Comparison of ENCODE assay signal across 8 cellular contexts in genomic region chr15:93974804-93975481, GRCh38.
DNase-seq lines count a peak whose midpoint lies in the region; ATAC-seq and TF ChIP-seq lines count a peak whose summit lies in the region.

No MANE protein-coding gene starts in this region.

- no peak overlapping the region for H3K27ac Mint-ChIP-seq in chondrocyte (ENCODE audit: unreplicated experiment)

- TF ChIP-seq CTCF in chondrocyte (IDR thresholded peaks at IDR 0.05): peak; percentile 83

- H3K9ac ChIP-seq in neuronal stem cell (ENCODE audit: low read depth, low read length, poor library complexity): no peak overlapping the region

- no peak overlapping the region for H2AK5ac ChIP-seq in neuronal stem cell (ENCODE audit: low read depth, low read length)

- H3K36me3 ChIP-seq in neuronal stem cell (replicated peaks in 1 of 2; ENCODE audit: control insufficient read depth in 2 of 2, insufficient read depth in 2 of 2, low read length in 2 of 2): no peaks in the 10 kb centered on the region

- H3K79me1 ChIP-seq in neuronal stem cell (ENCODE audit: low read depth, low read length): no peaks in the 10 kb centered on the region

- H3K4me2 ChIP-seq in neuronal stem cell (ENCODE audit: insufficient read depth, low read length, poor library complexity, severe bottlenecking): no peak overlapping the region

- H3K9me3 ChIP-seq in neuronal stem cell (replicated peaks in 1 of 2; ENCODE audit: control insufficient read depth in 2 of 2, insufficient read depth in 1 of 2, low read depth in 1 of 2, low read length in 2 of 2): peaks cover 0 to 2% of the 10 kb centered on the region in 2 donors

- H2BK5ac ChIP-seq in neuronal stem cell (ENCODE audit: low read length): no peak overlapping the region

- no peak overlapping the region for H3K4me3 ChIP-seq in neuronal stem cell (ENCODE audit: low read length in 2 of 2)

- no peak overlapping the region for H4K8ac ChIP-seq in neuronal stem cell (ENCODE audit: low read depth, low read length)

- DNase-seq in DMS53 treated with DMSO at 0.1 percent for 48 hours (lab: John Stamatoyannopoulos, UW; ENCODE audit: unreplicated experiment): peak; percentile 54
- DNase-seq in NCI-H2081 (lab: John Stamatoyannopoulos, UW): peak; percentile 46 to 64
- DNase-seq in chondrocyte (ENCODE audit: low spot score): no peak
- DNase-seq in neuronal stem cell (ENCODE audit: low spot score): peak; percentile 36
- no peak for DNase-seq in NCI-H1436 treated with DMSO at 0.1 percent for 48 hours (lab: John Stamatoyannopoulos, UW)

- peaks cover 8% of the 10 kb centered on the region for H3K27me3 Mint-ChIP-seq in chondrocyte (ENCODE audit: low read depth)

- H3K18ac ChIP-seq in neuronal stem cell (ENCODE audit: low read length): no peak overlapping the region

- no peaks in the 10 kb centered on the region for H3K27me3 ChIP-seq in neuronal stem cell (ENCODE audit: control insufficient read depth in 3 of 3, insufficient read depth in 3 of 3, low read depth in 1 of 3, low read length in 3 of 3)

- no peaks in the 10 kb centered on the region for H3K9me3 Mint-ChIP-seq in chondrocyte (ENCODE audit: low read depth)

- H3K23ac ChIP-seq in neuronal stem cell (ENCODE audit: low read depth, low read length, poor library complexity): no peak overlapping the region

- no peak for ATAC-seq in HG02840 (IDR thresholded peaks at IDR 0.05; ENCODE audit: low FRiP score, unreplicated experiment)
- ATAC-seq in GM21390 (IDR thresholded peaks at IDR 0.05; ENCODE audit: unreplicated experiment): no peak
- no peak for ATAC-seq in GM18909 (IDR thresholded peaks at IDR 0.05; ENCODE audit: poor library complexity, unreplicated experiment)

- no peaks in the 10 kb centered on the region for H3K36me3 Mint-ChIP-seq in chondrocyte (ENCODE audit: low read depth)

- no peaks in the 10 kb centered on the region for H3K4me1 Mint-ChIP-seq in chondrocyte (ENCODE audit: low read depth)

- no peak overlapping the region for H2BK15ac ChIP-seq in neuronal stem cell (ENCODE audit: low read length)

- peak overlapping the region; percentile 64 for H2AFZ ChIP-seq in neuronal stem cell (ENCODE audit: low read length)

- no peak overlapping the region for H3K4ac ChIP-seq in neuronal stem cell (ENCODE audit: low read length)

- no peak overlapping the region for H3K27ac ChIP-seq in neuronal stem cell (replicated peaks; ENCODE audit: low read length)

- H2BK120ac ChIP-seq in neuronal stem cell (ENCODE audit: low read depth, low read length): no peak overlapping the region

- no peak overlapping the region for H4K91ac ChIP-seq in neuronal stem cell (ENCODE audit: low read depth, low read length, poor library complexity)

- no peak overlapping the region for H2BK12ac ChIP-seq in neuronal stem cell (ENCODE audit: low read length)

- no CpG with 5 or more reads among the region's 6 CpGs for WGBS in neuronal stem cell (ENCODE audit: extremely low coverage in 2 of 2, insufficient read length in 2 of 2, insufficient replicate concordance in 1 of 2), 2 donors

- H3K14ac ChIP-seq in neuronal stem cell (ENCODE audit: low read length): no peak overlapping the region

- peaks cover 0 to 2% of the 10 kb centered on the region in 2 donors for H3K4me1 ChIP-seq in neuronal stem cell (ENCODE audit: control insufficient read depth in 2 of 2, insufficient read depth in 1 of 2, low read depth in 1 of 2, low read length in 2 of 2)

- no peak overlapping the region for H3K4me3 Mint-ChIP-seq in chondrocyte (ENCODE audit: unreplicated experiment)

Comparison
In these comparisons a context has a peak if more than half of its experiments do, and no peak if none do; other contexts are left out.
1. DNase-seq: peak in DMS53 treated with DMSO at 0.1 percent for 48 hours (single experiment), NCI-H2081 (2 of 2) and neuronal stem cell (single experiment); none in chondrocyte (single experiment) and NCI-H1436 treated with DMSO at 0.1 percent for 48 hours (single experiment).